In the genomic region with DNA sequence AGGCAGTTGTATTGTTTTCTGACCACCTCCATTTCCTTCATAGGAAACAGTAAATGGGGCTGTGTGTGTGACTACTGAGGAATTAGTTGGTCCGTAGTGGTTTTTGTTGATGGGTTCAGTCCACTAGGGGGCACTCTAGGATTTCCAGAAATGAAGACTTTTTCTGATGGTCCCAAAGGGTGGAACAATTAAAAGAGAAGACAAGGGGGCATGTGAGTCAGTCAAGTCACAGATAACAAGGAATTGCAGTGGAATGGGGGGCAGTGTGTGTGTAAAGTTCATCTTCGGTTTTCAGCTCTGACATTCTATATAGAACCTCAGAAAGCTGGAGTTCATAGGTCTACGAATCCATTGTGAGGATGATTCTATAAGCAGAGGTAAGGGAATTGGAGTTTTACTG, we compare ENCODE assay signal across 8 cellular contexts.
A peak's percentile ranks its signal among the peaks of the same experiment; 100 is the strongest.
DNase-seq lines count a peak whose midpoint lies in the region; ATAC-seq and TF ChIP-seq lines count a peak whose summit lies in the region.

No MANE protein-coding gene starts in this region.

- peak; percentile 55 for DNase-seq in activated CD8-positive, alpha-beta memory T cell treated with anti-CD3 and anti-CD28 coated beads, Interleukin-2, amount 10 ng/mL, durations not matched to agents 7 days and 5 days
- no peak for DNase-seq in activated CD8-positive, alpha-beta memory T cell treated with anti-CD3 and anti-CD28 coated beads, Interleukin-2, amount 50 U/mL, for 4 hours
- peak; percentile 5 for DNase-seq in RPMI8226
- no peak for DNase-seq in dorsolateral prefrontal cortex
- DNase-seq in stimulated activated CD4-positive, alpha-beta T cell treated with anti-CD3 and anti-CD28 coated beads, TNF-alpha, amount 100 ng/mL, for 24 hours (ENCODE audit: low read depth in 3 of 3) = peak in 2 of 3 experiments; percentile 21 to 28
- DNase-seq in NCI-H1417 treated with DMSO at 0.1 percent for 48 hours (lab: John Stamatoyannopoulos, UW) = no peak

- H3K27me3 ChIP-seq in dorsolateral prefrontal cortex = peaks cover 0 to 30% (median 0%) of the 10 kb centered on the region in 45 donors

- peak overlapping the region; percentile 39 for H3K4me3 Mint-ChIP-seq in activated CD8-positive, alpha-beta memory T cell treated with anti-CD3 and anti-CD28 coated beads, Interleukin-2, amount 10 ng/mL, durations not matched to agents 7 days and 5 days

- peaks cover 13% of the 10 kb centered on the region for H3K27me3 Mint-ChIP-seq in activated CD8-positive, alpha-beta memory T cell treated with anti-CD3 and anti-CD28 coated beads, Interleukin-2, amount 10 ng/mL, durations not matched to agents 7 days and 5 days

- CTCF ChIA-PET in activated CD8-positive, alpha-beta memory T cell treated with anti-CD3 and anti-CD28 coated beads, Interleukin-2, amount 10 ng/mL, durations not matched to agents 7 days and 5 days (lab: Charles Lee) = interaction anchor here (0.9 to 3.3 kb wide), 5 partner anchors 9 to 710 kb away, joined by 3 to 11 read pairs (median 3); no protein-coding TSS in a partner anchor

- intact Hi-C loops in dorsolateral prefrontal cortex (cut with DNase I) = no loop called here

- no peaks in the 10 kb centered on the region for H3K9me3 Mint-ChIP-seq in activated CD8-positive, alpha-beta memory T cell treated with anti-CD3 and anti-CD28 coated beads, Interleukin-2, amount 10 ng/mL, durations not matched to agents 7 days and 5 days (ENCODE audit: low read depth)

- no peak overlapping the region for H3K27ac Mint-ChIP-seq in activated CD8-positive, alpha-beta memory T cell treated with anti-CD3 and anti-CD28 coated beads, Interleukin-2, amount 10 ng/mL, durations not matched to agents 7 days and 5 days

- peaks cover 3% of the 10 kb centered on the region for H3K36me3 Mint-ChIP-seq in activated CD8-positive, alpha-beta memory T cell treated with anti-CD3 and anti-CD28 coated beads, Interleukin-2, amount 10 ng/mL, durations not matched to agents 7 days and 5 days

- peak; percentile 52 for ATAC-seq in activated CD8-positive, alpha-beta memory T cell treated with anti-CD3 and anti-CD28 coated beads, Interleukin-2, amount 10 ng/mL, durations not matched to agents 7 days and 5 days
- ATAC-seq in HG03159 (IDR thresholded peaks at IDR 0.05; ENCODE audit: unreplicated experiment) (no peak), HG02588 (IDR thresholded peaks at IDR 0.05; ENCODE audit: unreplicated experiment) (no peak)

- peaks cover 5% of the 10 kb centered on the region for H3K4me1 Mint-ChIP-seq in activated CD8-positive, alpha-beta memory T cell treated with anti-CD3 and anti-CD28 coated beads, Interleukin-2, amount 10 ng/mL, durations not matched to agents 7 days and 5 days

- TF ChIP-seq CTCF in dorsolateral prefrontal cortex (IDR thresholded peaks at IDR 0.05 in 54 of 56, conservative IDR thresholded peaks at IDR 0.05 in 2 of 56; ENCODE audit: low read depth in 1 of 56, partially characterized antibody in 56 of 56) = peak in 49 of 56 donors; percentile 12 to 59 (median 37)

- H3K4me3 ChIP-seq in dorsolateral prefrontal cortex = no peak overlapping the region

- no peak overlapping the region for H3K27ac ChIP-seq in dorsolateral prefrontal cortex

Comparison
In these comparisons a context has a peak if more than half of its experiments do, and no peak if none do; other contexts are left out.
1. DNase-seq: peak in activated CD8-positive, alpha-beta memory T cell treated with anti-CD3 and anti-CD28 coated beads, Interleukin-2, amount 10 ng/mL, durations not matched to agents 7 days and 5 days (single experiment), RPMI8226 (single experiment) and stimulated activated CD4-positive, alpha-beta T cell treated with anti-CD3 and anti-CD28 coated beads, TNF-alpha, amount 100 ng/mL, for 24 hours (2 of 3); none in activated CD8-positive, alpha-beta memory T cell treated with anti-CD3 and anti-CD28 coated beads, Interleukin-2, amount 50 U/mL, for 4 hours (single experiment), dorsolateral prefrontal cortex (0 of 10) and NCI-H1417 treated with DMSO at 0.1 percent for 48 hours (single experiment).